ENCODE assay signal across 1 cellular context in genomic region chr21:33212159-33212851, GRCh38.
A peak's percentile ranks its signal among the peaks of the same experiment; 100 is the strongest.
TF ChIP-seq lines count a peak whose summit lies in the region.

No MANE protein-coding gene starts in this region.

TF ChIP-seq in K562, 482 proteins besides CTCF, POLR2A, EP300 and RAD21 (continued from another document and continues in another):
- TF ChIP-seq ELK3 (CRISPR knock-in tag; IDR thresholded peaks at IDR 0.05) (no peak), NFYB (IDR thresholded peaks at IDR 0.05; ENCODE audit: extremely low read depth, insufficient read length) (no peak), RBM22 (IDR thresholded peaks at IDR 0.05; ENCODE audit: low read depth, low read length, poor library complexity, severe bottlenecking) (no peak), MTA1 (IDR thresholded peaks at IDR 0.05; ENCODE audit: borderline replicate concordance) (0 out of 2 replicates have a peak, but pooled peaks have one; percentile 34), CTCFL (IDR thresholded peaks at IDR 0.05; ENCODE audit: borderline replicate concordance, insufficient read depth, low read depth, low read length, poor library complexity, severe bottlenecking) (no peak), IRF2 (CRISPR knock-in tag; IDR thresholded peaks at IDR 0.05) (no peak), SREBF2 (CRISPR knock-in tag; IDR thresholded peaks at IDR 0.05) (no peak), TRIM28 (IDR thresholded peaks at IDR 0.05) (0 out of 2 replicates have a peak, but pooled peaks have one; percentile 36), JUND (IDR thresholded peaks at IDR 0.05; ENCODE audit: borderline replicate concordance, low read depth, low read length) (0 out of 2 replicates have a peak, but pooled peaks have one; percentile 6), JUND (tag; IDR thresholded peaks at IDR 0.05; ENCODE audit: borderline replicate concordance, low read depth, low read length) (no peak; the same call in 1 of the 3 replicates), ZNF583 (CRISPR knock-in tag; IDR thresholded peaks at IDR 0.05) (0 out of 2 replicates have a peak, but pooled peaks have one; percentile 27), SMAD4 (CRISPR knock-in tag; conservative IDR thresholded peaks at IDR 0.05) (peak; percentile 80), TCFL5 (CRISPR knock-in tag; conservative IDR thresholded peaks at IDR 0.05) (no peak), ZNF655 (CRISPR knock-in tag; IDR thresholded peaks at IDR 0.05) (no peak), ESRRB (CRISPR knock-in tag; IDR thresholded peaks at IDR 0.05; ENCODE audit: borderline replicate concordance) (no peak), TSHZ1 (CRISPR knock-in tag; IDR thresholded peaks at IDR 0.05) (no peak), KLF1 (tag; IDR thresholded peaks at IDR 0.05) (no peak), GATAD2B (IDR thresholded peaks at IDR 0.05; ENCODE audit: borderline replicate concordance) (no peak), TBL1XR1 (IDR thresholded peaks at IDR 0.05; ENCODE audit: low read length in 2 of 2) (no peak), ZNF551 (CRISPR knock-in tag; IDR thresholded peaks at IDR 0.05) (no peak), CEBPB (tag; IDR thresholded peaks at IDR 0.05) (peak; percentile 56), DACH1 (IDR thresholded peaks at IDR 0.05; ENCODE audit: partially characterized antibody) (no peak), MYC (IDR thresholded peaks at IDR 0.05; ENCODE audit: low read depth, low read length) (no peak), MYC (CRISPR knock-in tag; IDR thresholded peaks at IDR 0.05; ENCODE audit: borderline replicate concordance, low read depth) (no peak), ZNF24 (IDR thresholded peaks at IDR 0.05) (0 out of 2 replicates have a peak, but pooled peaks have one; percentile 39), ZNF224 (CRISPR knock-in tag; IDR thresholded peaks at IDR 0.05) (no peak), VEZF1 (CRISPR knock-in tag; IDR thresholded peaks at IDR 0.05) (peak; percentile 17; the same call in 1 of the 2 replicates), RBBP5 (IDR thresholded peaks at IDR 0.05; ENCODE audit: borderline replicate concordance, insufficient read depth, low read length, poor library complexity, severe bottlenecking) (no peak), HNRNPLL (IDR thresholded peaks at IDR 0.05; ENCODE audit: low read depth, low read length, poor library complexity, severe bottlenecking) (no peak), PHB (CRISPR knock-in tag; IDR thresholded peaks at IDR 0.05) (no peak), ILK (tag; IDR thresholded peaks at IDR 0.05; ENCODE audit: borderline replicate concordance, low read depth) (no peak), HSF4 (CRISPR knock-in tag; IDR thresholded peaks at IDR 0.05; ENCODE audit: borderline replicate concordance) (no peak), ZNF639 (CRISPR knock-in tag; conservative IDR thresholded peaks at IDR 0.05 in 1 of 2, IDR thresholded peaks at IDR 0.05 in 1 of 2) (no peak)
- TF ChIP-seq, protein P1, sequence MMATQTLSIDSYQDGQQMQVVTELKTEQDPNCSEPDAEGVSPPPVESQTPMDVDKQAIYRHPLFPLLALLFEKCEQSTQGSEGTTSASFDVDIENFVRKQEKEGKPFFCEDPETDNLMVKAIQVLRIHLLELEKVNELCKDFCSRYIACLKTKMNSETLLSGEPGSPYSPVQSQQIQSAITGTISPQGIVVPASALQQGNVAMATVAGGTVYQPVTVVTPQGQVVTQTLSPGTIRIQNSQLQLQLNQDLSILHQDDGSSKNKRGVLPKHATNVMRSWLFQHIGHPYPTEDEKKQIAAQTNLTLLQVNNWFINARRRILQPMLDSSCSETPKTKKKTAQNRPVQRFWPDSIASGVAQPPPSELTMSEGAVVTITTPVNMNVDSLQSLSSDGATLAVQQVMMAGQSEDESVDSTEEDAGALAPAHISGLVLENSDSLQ (IDR thresholded peaks at IDR 0.05): 0 out of 2 replicates have a peak, but pooled peaks have one; percentile 14
- TF ChIP-seq, protein P2, sequence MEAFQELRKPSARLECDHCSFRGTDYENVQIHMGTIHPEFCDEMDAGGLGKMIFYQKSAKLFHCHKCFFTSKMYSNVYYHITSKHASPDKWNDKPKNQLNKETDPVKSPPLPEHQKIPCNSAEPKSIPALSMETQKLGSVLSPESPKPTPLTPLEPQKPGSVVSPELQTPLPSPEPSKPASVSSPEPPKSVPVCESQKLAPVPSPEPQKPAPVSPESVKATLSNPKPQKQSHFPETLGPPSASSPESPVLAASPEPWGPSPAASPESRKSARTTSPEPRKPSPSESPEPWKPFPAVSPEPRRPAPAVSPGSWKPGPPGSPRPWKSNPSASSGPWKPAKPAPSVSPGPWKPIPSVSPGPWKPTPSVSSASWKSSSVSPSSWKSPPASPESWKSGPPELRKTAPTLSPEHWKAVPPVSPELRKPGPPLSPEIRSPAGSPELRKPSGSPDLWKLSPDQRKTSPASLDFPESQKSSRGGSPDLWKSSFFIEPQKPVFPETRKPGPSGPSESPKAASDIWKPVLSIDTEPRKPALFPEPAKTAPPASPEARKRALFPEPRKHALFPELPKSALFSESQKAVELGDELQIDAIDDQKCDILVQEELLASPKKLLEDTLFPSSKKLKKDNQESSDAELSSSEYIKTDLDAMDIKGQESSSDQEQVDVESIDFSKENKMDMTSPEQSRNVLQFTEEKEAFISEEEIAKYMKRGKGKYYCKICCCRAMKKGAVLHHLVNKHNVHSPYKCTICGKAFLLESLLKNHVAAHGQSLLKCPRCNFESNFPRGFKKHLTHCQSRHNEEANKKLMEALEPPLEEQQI (IDR thresholded peaks at IDR 0.05): no peak
- TF ChIP-seq, protein P3, sequence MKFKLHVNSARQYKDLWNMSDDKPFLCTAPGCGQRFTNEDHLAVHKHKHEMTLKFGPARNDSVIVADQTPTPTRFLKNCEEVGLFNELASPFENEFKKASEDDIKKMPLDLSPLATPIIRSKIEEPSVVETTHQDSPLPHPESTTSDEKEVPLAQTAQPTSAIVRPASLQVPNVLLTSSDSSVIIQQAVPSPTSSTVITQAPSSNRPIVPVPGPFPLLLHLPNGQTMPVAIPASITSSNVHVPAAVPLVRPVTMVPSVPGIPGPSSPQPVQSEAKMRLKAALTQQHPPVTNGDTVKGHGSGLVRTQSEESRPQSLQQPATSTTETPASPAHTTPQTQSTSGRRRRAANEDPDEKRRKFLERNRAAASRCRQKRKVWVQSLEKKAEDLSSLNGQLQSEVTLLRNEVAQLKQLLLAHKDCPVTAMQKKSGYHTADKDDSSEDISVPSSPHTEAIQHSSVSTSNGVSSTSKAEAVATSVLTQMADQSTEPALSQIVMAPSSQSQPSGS (CRISPR knock-in tag; IDR thresholded peaks at IDR 0.05): no peak
- TF ChIP-seq, protein P4, sequence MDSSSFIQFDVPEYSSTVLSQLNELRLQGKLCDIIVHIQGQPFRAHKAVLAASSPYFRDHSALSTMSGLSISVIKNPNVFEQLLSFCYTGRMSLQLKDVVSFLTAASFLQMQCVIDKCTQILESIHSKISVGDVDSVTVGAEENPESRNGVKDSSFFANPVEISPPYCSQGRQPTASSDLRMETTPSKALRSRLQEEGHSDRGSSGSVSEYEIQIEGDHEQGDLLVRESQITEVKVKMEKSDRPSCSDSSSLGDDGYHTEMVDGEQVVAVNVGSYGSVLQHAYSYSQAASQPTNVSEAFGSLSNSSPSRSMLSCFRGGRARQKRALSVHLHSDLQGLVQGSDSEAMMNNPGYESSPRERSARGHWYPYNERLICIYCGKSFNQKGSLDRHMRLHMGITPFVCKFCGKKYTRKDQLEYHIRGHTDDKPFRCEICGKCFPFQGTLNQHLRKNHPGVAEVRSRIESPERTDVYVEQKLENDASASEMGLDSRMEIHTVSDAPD (CRISPR knock-in tag; IDR thresholded peaks at IDR 0.05): no peak
